22 cellular contexts compared by ENCODE assay signal in genomic region chr2:161133366-161133765, GRCh38. TPM values are rescaled to one million over a fixed set of nuclear protein-coding genes. Genes with fewer than 3 reads are reported as not detected.
A peak's percentile ranks its signal among the peaks of the same experiment; 100 is the strongest.
DNase-seq lines count a peak whose midpoint lies in the region; ATAC-seq, FAIRE-seq and TF ChIP-seq lines count a peak whose summit lies in the region.
"Had no signal": no experiment of that assay in that cellular context is flagged by ENCODE, and none has a peak within 500 bp of the region (broad histone marks: within the 10 kb centered on the region; RNA-seq: fewer than 3 reads in every experiment).

No MANE protein-coding gene starts in this region.

- H3K4me3 Mint-ChIP-seq in Calu3 (ENCODE audit: low read depth, unreplicated experiment) (no peak overlapping the region), nephron (no peak overlapping the region)
- H3K4me3 Mint-ChIP-seq: CD8-positive, alpha-beta memory T cell; IgD-negative memory B cell had no signal

- H2AFZ ChIP-seq in HCT116 (ENCODE audit: low read depth, low read length, poor library complexity, severe bottlenecking), result no peak overlapping the region

- no peak for TF ChIP-seq EP300 in A549 (IDR thresholded peaks at IDR 0.05)

- in situ Hi-C loops in brain microvascular endothelial cell (cut with HindIII; ENCODE audit: low pct_ligation_motif_present, low sequenced_read_pairs), result no loop called here

- H3K36me3 ChIP-seq in HCT116 (ENCODE audit: control insufficient read depth in 1 of 2, insufficient read depth in 2 of 2, low read length in 2 of 2) (no peaks in the 10 kb centered on the region), brain microvascular endothelial cell (replicated peaks) (no peaks in the 10 kb centered on the region), right atrium auricular region (no peaks in the 10 kb centered on the region), prostate gland (no peaks in the 10 kb centered on the region)
- H3K36me3 ChIP-seq: BE2C had no signal

- no peak overlapping the region for H3K9ac ChIP-seq in HCT116 (ENCODE audit: low read length)

- H4K20me1 ChIP-seq in HCT116 (ENCODE audit: insufficient read depth), result no peaks in the 10 kb centered on the region

- peak overlapping the region; percentile 82 for H3K27ac Mint-ChIP-seq in Calu3 (ENCODE audit: unreplicated experiment)
- H3K27ac Mint-ChIP-seq in nephron, result peak overlapping the region; percentile 75 to 98 (median 95)
- H3K27ac Mint-ChIP-seq: CD4-positive, CD25-positive, alpha-beta regulatory T cell; CD8-positive, alpha-beta memory T cell had no signal

- CTCF ChIA-PET in A549 (lab: Yijun Ruan, JAX), result interaction anchor here (1.8 kb wide), 1 partner anchor 12 kb away, joined by 6 read pairs; no protein-coding TSS in a partner anchor
- CTCF ChIA-PET in Calu3 (lab: Charles Lee), result interaction anchor here (1.4 to 1.5 kb wide), 2 partner anchors 8 to 10 kb away, joined by 3 to 4 read pairs; no protein-coding TSS in a partner anchor
- CTCF ChIA-PET in HCT116 (lab: Charles Lee), result no interaction called here

- H3K9me3 Mint-ChIP-seq in Calu3 (ENCODE audit: low read depth, unreplicated experiment), result no peaks in the 10 kb centered on the region
- H3K9me3 Mint-ChIP-seq in nephron, result no peaks in the 10 kb centered on the region

- H3K4me1 ChIP-seq in A549 (peaks cover 50% of the 10 kb centered on the region), HCT116 (ENCODE audit: control insufficient read depth in 1 of 2, insufficient read depth in 2 of 2, low read length in 2 of 2) (peaks cover 61 to 83% of the 10 kb centered on the region in 2 experiments), right atrium auricular region (peaks cover 0 to 23% of the 10 kb centered on the region in 2 donors), prostate gland (replicated peaks) (peaks cover 5% of the 10 kb centered on the region)
- H3K4me1 ChIP-seq: BE2C had no signal

- no peak for ATAC-seq in A549
- no peak for ATAC-seq in HCT116
- ATAC-seq: GM12878 had no signal

- H3K36me3 Mint-ChIP-seq in Calu3 (ENCODE audit: insufficient read depth, unreplicated experiment), result peaks cover 7% of the 10 kb centered on the region
- H3K36me3 Mint-ChIP-seq in nephron (ENCODE audit: low read depth), result no peaks in the 10 kb centered on the region
- H3K36me3 Mint-ChIP-seq: CD4-positive, CD25-positive, alpha-beta regulatory T cell had no signal

- no peak for DNase-seq in A549 (ENCODE audit: low read depth in 1 of 2, low spot score in 1 of 2)
- no peak for DNase-seq in Calu3
- no peak for DNase-seq in HCT116 (ENCODE audit: low read depth, low spot score)
- DNase-seq in activated naive CD4-positive, alpha-beta T cell (lab: John Stamatoyannopoulos, UW), result no peak
- no peak for DNase-seq in brain microvascular endothelial cell
- no peak for DNase-seq in right atrium auricular region (ENCODE audit: low spot score)
- no peak for DNase-seq in prostate gland (ENCODE audit: low spot score)
- DNase-seq: ACHN; BE2C; C1 segment of cervical spinal cord; CD4-positive, CD25-positive, alpha-beta regulatory T cell; CD8-positive, alpha-beta memory T cell; COR-L47; DMS79 treated with DMSO at 0.1 percent for 48 hours; EL; GOT3; H7; KBM-7 had no signal

- TF ChIP-seq RAD21 in A549 (conservative IDR thresholded peaks at IDR 0.05 in 1 of 2, IDR thresholded peaks at IDR 0.05 in 1 of 2) (no peak), HCT116 (IDR thresholded peaks at IDR 0.05; ENCODE audit: low read depth) (no peak)

- no peak for TF ChIP-seq POLR2A in A549 (IDR thresholded peaks at IDR 0.05; ENCODE audit: low read length)
- no peak for TF ChIP-seq POLR2A in HCT116 (IDR thresholded peaks at IDR 0.05; ENCODE audit: borderline replicate concordance, extremely low read depth, insufficient read depth, insufficient read length)
- TF ChIP-seq POLR2A in prostate gland (IDR thresholded peaks at IDR 0.05), result no peak

- TF ChIP-seq CTCF in A549 (IDR thresholded peaks at IDR 0.05) (no peak), Calu3 (IDR thresholded peaks at IDR 0.05; ENCODE audit: unreplicated experiment) (no peak), HCT116 (IDR thresholded peaks at IDR 0.05 in 2 of 3, conservative IDR thresholded peaks at IDR 0.05 in 1 of 3; ENCODE audit: borderline replicate concordance in 1 of 3, insufficient read depth in 1 of 3, low read depth in 2 of 3, low read length in 2 of 3) (no peak), nephron (IDR thresholded peaks at IDR 0.05; ENCODE audit: unreplicated experiment in 3 of 3) (no peak), brain microvascular endothelial cell (IDR thresholded peaks at IDR 0.05; ENCODE audit: low read depth, low read length, missing control alignments) (no peak), right atrium auricular region (IDR thresholded peaks at IDR 0.05) (no peak), prostate gland (IDR thresholded peaks at IDR 0.05) (no peak)

- H3K27me3 ChIP-seq in HCT116 (ENCODE audit: insufficient read depth, low read length), result no peaks in the 10 kb centered on the region
- H3K27me3 ChIP-seq in brain microvascular endothelial cell (replicated peaks), result no peaks in the 10 kb centered on the region
- H3K27me3 ChIP-seq in right atrium auricular region, result no peaks in the 10 kb centered on the region
- H3K27me3 ChIP-seq in prostate gland (replicated peaks; ENCODE audit: insufficient read depth), result no peaks in the 10 kb centered on the region
- H3K27me3 ChIP-seq: BE2C had no signal

- H3K27ac ChIP-seq in A549 (peak overlapping the region in 1 of 2 experiments; percentile 91; a peak in 3 of 6 replicates), HCT116 (ENCODE audit: low read depth, low read length) (peak overlapping the region; percentile 96; the same call in 1 of the 2 replicates), brain microvascular endothelial cell (no peak overlapping the region), right atrium auricular region (no peak overlapping the region), prostate gland (no peak overlapping the region)

- H3K4me1 Mint-ChIP-seq in Calu3 (ENCODE audit: low read depth, unreplicated experiment), result peaks cover 59% of the 10 kb centered on the region
- H3K4me1 Mint-ChIP-seq in nephron, result peaks cover 26% of the 10 kb centered on the region

- H3K9me2 ChIP-seq in HCT116 (ENCODE audit: insufficient read depth), result no peaks in the 10 kb centered on the region

- RAD21 ChIA-PET in HCT116 (lab: Charles Lee; ENCODE audit: low non-redundant PET in 1 of 2, low total read pairs in 2 of 2, uncharacterized antibody in 2 of 2, unreplicated experiment in 2 of 2), result interaction anchor here in 1 of 2 experiments (0.6 kb wide), 1 partner anchor 169 kb away, joined by 3 read pairs; no protein-coding TSS in a partner anchor

- peak; percentile 13 for FAIRE-seq in A549 (lab: Jason Lieb, UNC)
- FAIRE-seq: GM12878, HepG2 had no signal

- no peaks in the 10 kb centered on the region for H3K79me2 ChIP-seq in HCT116 (ENCODE audit: insufficient read depth, low read length)

- intact Hi-C loops in Calu3 (cut with micrococcal nuclease; ENCODE audit: unreplicated experiment) (no loop called here), HCT116 (cut with micrococcal nuclease) (no loop called here), prostate gland (cut with DNase I) (no loop called here)

- H3K4me3 ChIP-seq in A549 (no peak overlapping the region), HCT116 (replicated peaks in 1 of 2; ENCODE audit: low read depth in 1 of 2, low read length in 2 of 2) (no peak overlapping the region), brain microvascular endothelial cell (ENCODE audit: low read depth, low read length) (no peak overlapping the region), right atrium auricular region (no peak overlapping the region), prostate gland (no peak overlapping the region)
- H3K4me3 ChIP-seq: GM12878 had no signal

- BruUV-seq in Calu3 (replicated peaks; lab: Mats Ljungman, UMichigan), result no TSS peak
- no TSS peak for BruUV-seq in HCT116 (replicated peaks; lab: Mats Ljungman, UMichigan)

- 93% methylated on average over 6 of the region's 6 CpGs for WGBS in A549 (ENCODE audit: missing lambda C conversion rate)
- 87% methylated on average over 6 of the region's 6 CpGs for WGBS in prostate gland

- H3K9me3 ChIP-seq in A549 (no peaks in the 10 kb centered on the region), HCT116 (ENCODE audit: control insufficient read depth in 1 of 2, insufficient read depth in 1 of 2, low read depth in 1 of 2, low read length in 2 of 2) (no peaks in the 10 kb centered on the region), right atrium auricular region (no peaks in the 10 kb centered on the region), prostate gland (no peaks in the 10 kb centered on the region)
- H3K9me3 ChIP-seq: BE2C had no signal

- POLR2A ChIA-PET in A549 (lab: Yijun Ruan, JAX), result no interaction called here
- POLR2A ChIA-PET in HCT116 (lab: Charles Lee), result interaction anchor here (0.7 kb wide), 1 partner anchor 33 kb away, joined by 3 read pairs; no protein-coding TSS in a partner anchor

- H3K4me2 ChIP-seq in A549 (no peak overlapping the region), HCT116 (ENCODE audit: low read length) (no peak overlapping the region)

- H3K27me3 Mint-ChIP-seq in Calu3 (ENCODE audit: unreplicated experiment) (no peaks in the 10 kb centered on the region), nephron (ENCODE audit: low read depth) (no peaks in the 10 kb centered on the region)
- H3K27me3 Mint-ChIP-seq: CD8-positive, alpha-beta memory T cell; IgD-negative memory B cell had no signal

TF ChIP-seq in A549, 52 proteins besides CTCF, POLR2A, EP300 and RAD21 (continues in another document):
- no peak for TF ChIP-seq E2F6 (IDR thresholded peaks at IDR 0.05; ENCODE audit: borderline replicate concordance, low read depth)

TF ChIP-seq in HCT116, 20 proteins besides CTCF, POLR2A, EP300 and RAD21 (continues in another document):
- no peak for TF ChIP-seq ELF1 (IDR thresholded peaks at IDR 0.05; ENCODE audit: borderline replicate concordance, low read depth)
- no peak for TF ChIP-seq POLR2AphosphoS5 (IDR thresholded peaks at IDR 0.05; ENCODE audit: low read depth, low read length)
- no peak for TF ChIP-seq TCF7L2 (IDR thresholded peaks at IDR 0.05; ENCODE audit: borderline replicate concordance, extremely low read depth, insufficient read depth, insufficient read length)
- no peak for TF ChIP-seq FOSL1 (IDR thresholded peaks at IDR 0.05; ENCODE audit: low read depth)
- TF ChIP-seq EZH2 (IDR thresholded peaks at IDR 0.05), result no peak
- TF ChIP-seq SRF (IDR thresholded peaks at IDR 0.05; ENCODE audit: low read depth), result no peak
- no peak for TF ChIP-seq EZH2phosphoT487 (IDR thresholded peaks at IDR 0.05; ENCODE audit: borderline replicate concordance)
- TF ChIP-seq SIN3A (IDR thresholded peaks at IDR 0.05; ENCODE audit: low read depth), result no peak

RNA-seq across cellular contexts. Expression of gene TANK, which starts 26.9 kb away (rescaled TPM):
- 75.0 and 76.3 TPM in 2 replicates for polyA plus RNA-seq in A549 (2011; rRNA removed)
- polyA plus RNA-seq in A549 (2012; cell fraction: cytosol; rRNA removed), result 18.7 and 19.6 TPM in 2 replicates
- polyA plus RNA-seq in A549 (2012; cell fraction: nucleus; rRNA removed), result 8.1 and 15.3 TPM in 2 replicates
- polyA plus RNA-seq in A549 (2017; fragmentation: RNase III; extraction: RNeasy Plus Mini Kit Qiagen cat#74134 plus additional on column Dnase treatment), result 53.9 to 69.8 TPM (median 59.6 TPM) in 3 replicates
- polyA minus RNA-seq in A549 (2011; rRNA and poly(A)+ RNA removed), result 25.6 and 30.5 TPM in 2 replicates
- total RNA-seq in Calu3 (2022), result 81.3 and 85.4 TPM in 2 replicates
- total RNA-seq in HCT116 (2021; ENCODE audit: unreplicated experiment), result 52.5 TPM
- 20.7 and 34.5 TPM in 2 replicates for polyA plus RNA-seq in HCT116 (2012)
- total RNA-seq in right atrium auricular region, result 10 to 100 TPM; 40.2 to 50.9 TPM
- 10 to 100 TPM; 50.4 to 51.0 TPM for total RNA-seq in prostate gland
